Comparison of ENCODE assay signal across 9 cellular contexts in genomic region chr17:7236808-7237207, GRCh38. TPM values are rescaled to one million over a fixed set of nuclear protein-coding genes. Genes with fewer than 3 reads are reported as not detected.
DNase-seq lines count a peak whose midpoint lies in the region; ATAC-seq and TF ChIP-seq lines count a peak whose summit lies in the region.
"Had no signal": no experiment of that assay in that cellular context is flagged by ENCODE, and none has a peak within 500 bp of the region (broad histone marks: within the 10 kb centered on the region; RNA-seq: fewer than 3 reads in every experiment).

No MANE protein-coding gene starts in this region.

- intact Hi-C loops in left ventricle myocardium superior (cut with micrococcal nuclease), result no loop called here
- intact Hi-C loops in left cardiac atrium (cut with DNase I), result no loop called here

- peak overlapping the region; percentile 94 for H3K4me3 ChIP-seq in brain microvascular endothelial cell (ENCODE audit: low read depth, low read length)

- H3K9me3 Mint-ChIP-seq in naive B cell, result no peaks in the 10 kb centered on the region

- H3K36me3 Mint-ChIP-seq in naive B cell, result peaks cover under 1 to 25% of the 10 kb centered on the region in 2 donors

- peak overlapping the region in 4 of 6 donors; percentile 0 to 100 (median 95) for H3K27ac Mint-ChIP-seq in naive B cell

- no peak overlapping the region for H3K27ac ChIP-seq in brain microvascular endothelial cell

- in situ Hi-C loops in brain microvascular endothelial cell (cut with HindIII; ENCODE audit: low pct_ligation_motif_present, low sequenced_read_pairs), result no loop called here

- peaks cover 38% of the 10 kb centered on the region for H3K36me3 ChIP-seq in brain microvascular endothelial cell (replicated peaks)

- no peaks in the 10 kb centered on the region for H3K27me3 Mint-ChIP-seq in naive B cell

- DNase-seq in left ventricle myocardium superior (peak; percentile 20), left cardiac atrium (no peak), brain microvascular endothelial cell (no peak), naive B cell (no peak), cerebellar nuclear complex (lab: John Stamatoyannopoulos, UW) (no peak), NCI-H128 (lab: John Stamatoyannopoulos, UW; ENCODE audit: unreplicated experiment) (no peak), NCI-H146 treated with DMSO at 0.1 percent for 48 hours (lab: John Stamatoyannopoulos, UW; ENCODE audit: unreplicated experiment) (no peak), SW 1271 (lab: John Stamatoyannopoulos, UW) (no peak)
- DNase-seq: DMS153 had no signal

- H3K4me3 Mint-ChIP-seq in naive B cell, result peak overlapping the region; percentile 77 to 100 (median 97)

- no peak for ATAC-seq in left ventricle myocardium superior
- no peak for ATAC-seq in left cardiac atrium
- no peak for ATAC-seq in naive B cell (ENCODE audit: low read depth in 2 of 2)

- no peaks in the 10 kb centered on the region for H3K27me3 ChIP-seq in brain microvascular endothelial cell (replicated peaks)

- no peak for TF ChIP-seq CTCF in brain microvascular endothelial cell (IDR thresholded peaks at IDR 0.05; ENCODE audit: low read depth, low read length, missing control alignments)

- peaks cover 70 to 79% (median 73%) of the 10 kb centered on the region in 3 donors for H3K4me1 Mint-ChIP-seq in naive B cell

RNA-seq across cellular contexts. Expression of gene PHF23, which starts 2.4 kb away (rescaled TPM):
- 29.4 TPM for total RNA-seq in left ventricle myocardium superior
- total RNA-seq in left cardiac atrium, result 10 to 100 TPM; 18.5 to 27.5 TPM
- 10 to 100 TPM; 11.9 to 24.2 (median 20.5) TPM for polyA plus RNA-seq in naive B cell (ENCODE audit: low read depth in 6 of 6)

RNA-seq across cellular contexts. Expression of gene DVL2, which starts 2.5 kb away (rescaled TPM):
- total RNA-seq in left ventricle myocardium superior (23.5 TPM), left cardiac atrium (10 to 100 TPM; 22.5 to 23.8 TPM)
- 10 to 100 TPM; 23.4 to 33.1 (median 25.5) TPM for polyA plus RNA-seq in naive B cell (ENCODE audit: low read depth in 6 of 6)

RNA-seq across cellular contexts. Expression of gene GABARAP, which starts 5.4 kb away (rescaled TPM):
- total RNA-seq in left ventricle myocardium superior (456 TPM), left cardiac atrium (100 to 1,000 TPM; 459 to 475 TPM)
- 1,000 to 10,000 TPM in 4 of 6 donors, 100 to 1,000 TPM in 2; 833 to 1,381 (median 1,181) TPM for polyA plus RNA-seq in naive B cell (ENCODE audit: low read depth in 6 of 6)

RNA-seq across cellular contexts. Expression of gene CTDNEP1, which starts 14.7 kb away (rescaled TPM):
- total RNA-seq in left ventricle myocardium superior (122 TPM), left cardiac atrium (100 to 1,000 TPM; 116 to 118 TPM)
- 10 to 100 TPM; 44.6 to 90.2 (median 53.0) TPM for polyA plus RNA-seq in naive B cell (ENCODE audit: low read depth in 6 of 6)

RNA-seq across cellular contexts. Expression of gene ELP5, which starts 15.2 kb away (rescaled TPM):
- 85.3 TPM for total RNA-seq in left ventricle myocardium superior
- 10 to 100 TPM; 68.3 to 93.8 TPM for total RNA-seq in left cardiac atrium
- 10 to 100 TPM; 54.2 to 94.8 (median 80.6) TPM for polyA plus RNA-seq in naive B cell (ENCODE audit: low read depth in 6 of 6)
